In genomic region chr13:39976481-39976880, GRCh38 we compare ENCODE assay signal across 1 cellular context.
TF ChIP-seq lines count a peak whose summit lies in the region.

No MANE protein-coding gene starts in this region.

TF ChIP-seq in H1, 55 proteins besides CTCF, POLR2A, EP300 and RAD21 (continued from another document):
- TF ChIP-seq CHD7 (IDR thresholded peaks at IDR 0.05; ENCODE audit: insufficient replicate concordance, low read length): no peak
- no peak for TF ChIP-seq JUND (IDR thresholded peaks at IDR 0.05; ENCODE audit: low read length)
- no peak for TF ChIP-seq RBBP5 (IDR thresholded peaks at IDR 0.05; ENCODE audit: borderline replicate concordance, low read depth, low read length)
- no peak for TF ChIP-seq TAF1 (IDR thresholded peaks at IDR 0.05; ENCODE audit: low read depth, low read length)
- no peak for TF ChIP-seq SP1 (IDR thresholded peaks at IDR 0.05; ENCODE audit: low read depth, low read length)
- no peak for TF ChIP-seq SIRT6 (IDR thresholded peaks at IDR 0.05; ENCODE audit: low read length)
- no peak for TF ChIP-seq HDAC2 (IDR thresholded peaks at IDR 0.05; ENCODE audit: borderline replicate concordance in 1 of 2, low read depth in 2 of 2, low read length in 2 of 2)
- no peak for TF ChIP-seq E2F6 (IDR thresholded peaks at IDR 0.05)
- no peak for TF ChIP-seq GTF2F1 (IDR thresholded peaks at IDR 0.05; ENCODE audit: borderline replicate concordance, low read depth, low read length)
- no peak for TF ChIP-seq TEAD4 (IDR thresholded peaks at IDR 0.05; ENCODE audit: low read depth, low read length)
- TF ChIP-seq SP4 (IDR thresholded peaks at IDR 0.05; ENCODE audit: low read length): no peak
